In genomic region chr1:212549503-212550017, GRCh38 we compare ENCODE assay signal across 1 cellular context.
TF ChIP-seq lines count a peak whose summit lies in the region.

No MANE protein-coding gene starts in this region.

TF ChIP-seq in H1, 55 proteins besides CTCF, POLR2A, EP300 and RAD21:
- TF ChIP-seq CHD1 (IDR thresholded peaks at IDR 0.05; ENCODE audit: low read depth, low read length), result no peak
- TF ChIP-seq SAP30 (IDR thresholded peaks at IDR 0.05; ENCODE audit: insufficient read depth, insufficient replicate concordance, low read length), result no peak
- no peak for TF ChIP-seq CREB1 (IDR thresholded peaks at IDR 0.05)
- no peak for TF ChIP-seq KDM1A (IDR thresholded peaks at IDR 0.05; ENCODE audit: borderline replicate concordance, low read length)
- no peak for TF ChIP-seq HDAC6 (IDR thresholded peaks at IDR 0.05; ENCODE audit: low read depth, low read length)
- TF ChIP-seq RBBP5 (IDR thresholded peaks at IDR 0.05; ENCODE audit: borderline replicate concordance, low read depth, low read length), result no peak
- no peak for TF ChIP-seq GTF2F1 (IDR thresholded peaks at IDR 0.05; ENCODE audit: borderline replicate concordance, low read depth, low read length)
- no peak for TF ChIP-seq RFX5 (IDR thresholded peaks at IDR 0.05; ENCODE audit: borderline replicate concordance, low read depth, low read length)
- TF ChIP-seq EGR1 (IDR thresholded peaks at IDR 0.05; ENCODE audit: borderline replicate concordance, low read depth, low read length), result no peak
- no peak for TF ChIP-seq SP4 (IDR thresholded peaks at IDR 0.05; ENCODE audit: low read length)
- TF ChIP-seq CTBP2 (IDR thresholded peaks at IDR 0.05; ENCODE audit: borderline replicate concordance, insufficient read depth, insufficient read length, low read length), result no peak
- no peak for TF ChIP-seq ZNF274 (IDR thresholded peaks at IDR 0.05; ENCODE audit: borderline replicate concordance, extremely low read depth, low read length)
- no peak for TF ChIP-seq E2F6 (IDR thresholded peaks at IDR 0.05)
- no peak for TF ChIP-seq ATF3 (IDR thresholded peaks at IDR 0.05; ENCODE audit: insufficient read depth, low read depth, low read length)
- TF ChIP-seq EZH2 (IDR thresholded peaks at IDR 0.05; ENCODE audit: low read depth, low read length, severe bottlenecking), result no peak
- TF ChIP-seq JUND (IDR thresholded peaks at IDR 0.05; ENCODE audit: low read length), result no peak
- TF ChIP-seq GABPA (IDR thresholded peaks at IDR 0.05; ENCODE audit: borderline replicate concordance, insufficient read depth, low read length), result no peak
- TF ChIP-seq SUZ12 (IDR thresholded peaks at IDR 0.05; ENCODE audit: low read length), result no peak
- no peak for TF ChIP-seq MAX (IDR thresholded peaks at IDR 0.05)
